Comparison of ENCODE assay signal across 23 cellular contexts in the genomic region with DNA sequence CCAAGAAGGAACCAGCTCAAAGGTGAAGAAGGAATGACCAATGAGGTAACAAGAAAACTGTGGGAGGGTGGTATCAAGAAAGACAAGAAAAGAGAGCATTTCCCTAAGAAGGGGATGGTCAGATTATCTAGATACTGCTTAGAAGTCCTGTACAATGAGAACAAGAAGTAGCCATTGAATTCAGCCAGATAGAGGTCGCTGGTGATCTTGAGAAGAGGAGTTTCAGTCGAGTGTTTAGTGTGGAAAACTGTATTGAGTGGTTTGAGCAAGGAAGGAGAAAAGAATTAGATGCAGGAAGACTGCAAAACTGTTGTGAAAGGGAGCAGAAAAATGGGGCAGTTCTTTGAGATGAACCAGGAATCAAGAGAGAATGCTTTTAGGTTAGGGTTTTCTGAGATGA.
DNase-seq lines count a peak whose midpoint lies in the region; ATAC-seq and TF ChIP-seq lines count a peak whose summit lies in the region.
"Had no signal": no experiment of that assay in that cellular context is flagged by ENCODE, and none has a peak within 500 bp of the region (broad histone marks: within the 10 kb centered on the region; RNA-seq: fewer than 3 reads in every experiment).

No MANE protein-coding gene starts in this region.

- 0 out of 2 replicates have a peak, but pooled peaks cover 7% of the 10 kb centered on the region for H3F3A ChIP-seq in GM23338 (replicated peaks; ENCODE audit: low read depth)

- 45 to 79% methylated on average over 2 of the region's 2 CpGs for WGBS in endodermal cell (ENCODE audit: insufficient coverage in 1 of 2, insufficient read length in 1 of 2), 2 experiments

- no peak overlapping the region for H3K9ac ChIP-seq in endodermal cell (ENCODE audit: extremely low read depth, low read length, poor library complexity, severe bottlenecking)

- H3K36me3 ChIP-seq in GM23338 (ENCODE audit: insufficient read depth) (no peaks in the 10 kb centered on the region), endodermal cell (ENCODE audit: control insufficient read depth, insufficient read depth, low read length) (no peaks in the 10 kb centered on the region)
- H3K36me3 ChIP-seq: gastrocnemius medialis, neutrophil had no signal

- H3K4me1 Mint-ChIP-seq in GM23338 (peaks cover 26% of the 10 kb centered on the region), endodermal cell (peaks cover 9% of the 10 kb centered on the region), osteocyte (ENCODE audit: unreplicated experiment) (no peaks in the 10 kb centered on the region), nephron progenitor cell (no peaks in the 10 kb centered on the region)
- H3K4me1 Mint-ChIP-seq: activated naive CD4-positive, alpha-beta T cell treated with anti-CD3 and anti-CD28 coated beads, Interleukin-2, amount 50 U/mL, for 24 hours had no signal

- H3K4me1 ChIP-seq in GM23338 (ENCODE audit: insufficient read depth) (peaks cover 31% of the 10 kb centered on the region), endodermal cell (ENCODE audit: control insufficient read depth, insufficient read depth, low read length) (no peaks in the 10 kb centered on the region)
- H3K4me1 ChIP-seq: gastrocnemius medialis, psoas muscle had no signal

- no peaks in the 10 kb centered on the region for H3K9me2 ChIP-seq in GM23338 (ENCODE audit: insufficient read depth)

- no peaks in the 10 kb centered on the region for H3K9me3 Mint-ChIP-seq in GM23338
- H3K9me3 Mint-ChIP-seq in endodermal cell = no peaks in the 10 kb centered on the region
- H3K9me3 Mint-ChIP-seq in osteocyte (ENCODE audit: unreplicated experiment) = no peaks in the 10 kb centered on the region
- no peaks in the 10 kb centered on the region for H3K9me3 Mint-ChIP-seq in nephron progenitor cell
- H3K9me3 Mint-ChIP-seq: activated naive CD4-positive, alpha-beta T cell treated with anti-CD3 and anti-CD28 coated beads, Interleukin-2, amount 50 U/mL, for 24 hours; activated T-helper 1 cell treated with anti-CD3 and anti-CD28 coated beads, Interleukin-12 subunit alpha, Interleukin-12 subunit beta, Interleukin-2, Interleukin-4 antibody, amounts not matched to agents 30 ng/mL and 10 ng/mL and 1 ng/mL, durations not matched to agents 14 hours and 24 hours and 36 hours; T-helper 2 cell treated with Interferon-gamma antibody and Interleukin-4, amounts not matched to agents 5 μg/mL and 100 μg/mL, for 36 hours had no signal

- H3K27ac Mint-ChIP-seq in GM23338 (no peak overlapping the region), endodermal cell (no peak overlapping the region), osteocyte (ENCODE audit: unreplicated experiment) (no peak overlapping the region), nephron progenitor cell (no peak overlapping the region)
- H3K27ac Mint-ChIP-seq: activated naive CD4-positive, alpha-beta T cell treated with anti-CD3 and anti-CD28 coated beads, Interleukin-2, amount 50 U/mL, for 24 hours; activated T-helper 1 cell treated with anti-CD3 and anti-CD28 coated beads, Interleukin-12 subunit alpha, Interleukin-12 subunit beta, Interleukin-2, Interleukin-4 antibody, amounts not matched to agents 30 ng/mL and 10 ng/mL and 1 ng/mL, durations not matched to agents 14 hours and 24 hours and 36 hours; T-helper 2 cell treated with Interferon-gamma antibody and Interleukin-4, amounts not matched to agents 5 μg/mL and 100 μg/mL, for 36 hours had no signal

- intact Hi-C loops in sciatic nerve (cut with DNase I) = no loop called here

- no peak for ATAC-seq in GM23338
- no peak for ATAC-seq in left lobe of liver
- no peak for ATAC-seq in sciatic nerve
- ATAC-seq: gastrocnemius medialis, psoas muscle had no signal

- no peaks in the 10 kb centered on the region for H3K79me2 ChIP-seq in GM23338 (replicated peaks; ENCODE audit: insufficient read depth)

- H3K36me3 Mint-ChIP-seq in GM23338 (ENCODE audit: low read depth) (no peaks in the 10 kb centered on the region), endodermal cell (ENCODE audit: low read depth) (no peaks in the 10 kb centered on the region), osteocyte (ENCODE audit: unreplicated experiment) (no peaks in the 10 kb centered on the region), nephron progenitor cell (ENCODE audit: low read depth) (no peaks in the 10 kb centered on the region)
- H3K36me3 Mint-ChIP-seq: activated naive CD4-positive, alpha-beta T cell treated with anti-CD3 and anti-CD28 coated beads, Interleukin-2, amount 50 U/mL, for 24 hours had no signal

- H3K4me3 Mint-ChIP-seq in GM23338 (no peak overlapping the region), endodermal cell (no peak overlapping the region), osteocyte (ENCODE audit: unreplicated experiment) (no peak overlapping the region), nephron progenitor cell (no peak overlapping the region)
- H3K4me3 Mint-ChIP-seq: activated naive CD4-positive, alpha-beta T cell treated with anti-CD3 and anti-CD28 coated beads, Interleukin-2, amount 50 U/mL, for 24 hours; activated T-helper 1 cell treated with anti-CD3 and anti-CD28 coated beads, Interleukin-12 subunit alpha, Interleukin-12 subunit beta, Interleukin-2, Interleukin-4 antibody, amounts not matched to agents 30 ng/mL and 10 ng/mL and 1 ng/mL, durations not matched to agents 14 hours and 24 hours and 36 hours; T-helper 2 cell treated with Interferon-gamma antibody and Interleukin-4, amounts not matched to agents 5 μg/mL and 100 μg/mL, for 36 hours had no signal

- peak; percentile 36 for DNase-seq in GM23338 (ENCODE audit: low spot score)
- DNase-seq in NCI-H526 (lab: John Stamatoyannopoulos, UW) = peak; percentile 41 to 42
- no peak for DNase-seq in endodermal cell
- no peak for DNase-seq in osteocyte (ENCODE audit: extremely low spot score, unreplicated experiment)
- DNase-seq in nephron progenitor cell = no peak
- no peak for DNase-seq in left lobe of liver (ENCODE audit: low spot score)
- no peak for DNase-seq in sciatic nerve (ENCODE audit: low spot score)
- DNase-seq: activated CD4-positive, alpha-beta T cell treated with anti-CD3 and anti-CD28 coated beads, Interleukin-2, amount 50 U/mL, for 4 hours; caudate nucleus; gastrocnemius medialis; hippocampal formation; islet precursor cell; Kasumi-1; NCI-H1092; NCI-H187; NCI-H2171 treated with DMSO at 0.1 percent for 48 hours; NCI-H69; psoas muscle; trophoblast cell had no signal

- no peaks in the 10 kb centered on the region for H3K9me3 ChIP-seq in endodermal cell (ENCODE audit: control insufficient read depth, low read length)
- H3K9me3 ChIP-seq: gastrocnemius medialis, neutrophil, psoas muscle had no signal

- H3K27me3 Mint-ChIP-seq in GM23338 (ENCODE audit: insufficient read depth, low read depth, poor library complexity) (no peaks in the 10 kb centered on the region), endodermal cell (ENCODE audit: insufficient read depth) (no peaks in the 10 kb centered on the region), osteocyte (ENCODE audit: unreplicated experiment) (peaks cover 29% of the 10 kb centered on the region), nephron progenitor cell (ENCODE audit: low read depth, poor library complexity) (no peaks in the 10 kb centered on the region)
- H3K27me3 Mint-ChIP-seq: activated naive CD4-positive, alpha-beta T cell treated with anti-CD3 and anti-CD28 coated beads, Interleukin-2, amount 50 U/mL, for 24 hours had no signal

- H3K4me3 ChIP-seq in GM23338 (no peak overlapping the region), endodermal cell (ENCODE audit: low read length) (no peak overlapping the region)
- H3K4me3 ChIP-seq: gastrocnemius medialis, psoas muscle had no signal

- H3K4me2 ChIP-seq in GM23338 = no peak overlapping the region

- peak overlapping the region; percentile 20; the same call in 1 of the 2 replicates for H2AFZ ChIP-seq in GM23338

- H3K27me3 ChIP-seq in GM23338 (ENCODE audit: insufficient read depth) (no peaks in the 10 kb centered on the region), endodermal cell (ENCODE audit: control insufficient read depth, insufficient read depth, low read length, poor library complexity, severe bottlenecking) (no peaks in the 10 kb centered on the region)
- H3K27me3 ChIP-seq: gastrocnemius medialis, neutrophil had no signal

- no peaks in the 10 kb centered on the region for H4K20me1 ChIP-seq in GM23338 (replicated peaks; ENCODE audit: insufficient read depth)

- TF ChIP-seq CTCF in GM23338 (conservative IDR thresholded peaks at IDR 0.05; ENCODE audit: low read depth in 2 of 2) = peak; percentile 34 to 69; a peak in 3 of 4 replicates
- TF ChIP-seq CTCF in endodermal cell (conservative IDR thresholded peaks at IDR 0.05) = peak; percentile 41
- TF ChIP-seq CTCF in osteocyte (IDR thresholded peaks at IDR 0.05) = peak; percentile 29
- TF ChIP-seq CTCF in nephron progenitor cell (IDR thresholded peaks at IDR 0.05) = no peak

- no peak overlapping the region; the same call in 1 of the 2 replicates for H3K27ac ChIP-seq in GM23338 (ENCODE audit: low read depth)
- H3K27ac ChIP-seq in endodermal cell (ENCODE audit: low read depth, low read length) = no peak overlapping the region
- H3K27ac ChIP-seq: gastrocnemius medialis, neutrophil, psoas muscle had no signal

TF ChIP-seq in GM23338, 12 proteins besides CTCF, POLR2A, EP300 and RAD21 (continues in another document):
- TF ChIP-seq EZH2 (IDR thresholded peaks at IDR 0.05; ENCODE audit: low read depth, unreplicated experiment) (no peak), REST (IDR thresholded peaks at IDR 0.05; ENCODE audit: unreplicated experiment) (no peak), ZNF114 (CRISPR knock-in tag; IDR thresholded peaks at IDR 0.05) (no peak)

Comparison
In these comparisons a context has a peak if more than half of its experiments do, and no peak if none do; other contexts are left out.
1. DNase-seq: peak in GM23338 (single experiment) and NCI-H526 (2 of 2); none in endodermal cell (single experiment), osteocyte (single experiment), nephron progenitor cell (single experiment), left lobe of liver (single experiment) and sciatic nerve (single experiment).